In genomic region chr14:81033841-81034240, GRCh38 we compare ENCODE assay signal across 1 cellular context.
TF ChIP-seq lines count a peak whose summit lies in the region.

No MANE protein-coding gene starts in this region.

TF ChIP-seq in H1, 55 proteins besides CTCF, POLR2A, EP300 and RAD21:
- TF ChIP-seq CHD7 (IDR thresholded peaks at IDR 0.05; ENCODE audit: insufficient replicate concordance, low read length) (no peak), JUN (IDR thresholded peaks at IDR 0.05; ENCODE audit: low read depth, low read length) (no peak)
